8 cellular contexts compared by ENCODE assay signal in the genomic region with DNA sequence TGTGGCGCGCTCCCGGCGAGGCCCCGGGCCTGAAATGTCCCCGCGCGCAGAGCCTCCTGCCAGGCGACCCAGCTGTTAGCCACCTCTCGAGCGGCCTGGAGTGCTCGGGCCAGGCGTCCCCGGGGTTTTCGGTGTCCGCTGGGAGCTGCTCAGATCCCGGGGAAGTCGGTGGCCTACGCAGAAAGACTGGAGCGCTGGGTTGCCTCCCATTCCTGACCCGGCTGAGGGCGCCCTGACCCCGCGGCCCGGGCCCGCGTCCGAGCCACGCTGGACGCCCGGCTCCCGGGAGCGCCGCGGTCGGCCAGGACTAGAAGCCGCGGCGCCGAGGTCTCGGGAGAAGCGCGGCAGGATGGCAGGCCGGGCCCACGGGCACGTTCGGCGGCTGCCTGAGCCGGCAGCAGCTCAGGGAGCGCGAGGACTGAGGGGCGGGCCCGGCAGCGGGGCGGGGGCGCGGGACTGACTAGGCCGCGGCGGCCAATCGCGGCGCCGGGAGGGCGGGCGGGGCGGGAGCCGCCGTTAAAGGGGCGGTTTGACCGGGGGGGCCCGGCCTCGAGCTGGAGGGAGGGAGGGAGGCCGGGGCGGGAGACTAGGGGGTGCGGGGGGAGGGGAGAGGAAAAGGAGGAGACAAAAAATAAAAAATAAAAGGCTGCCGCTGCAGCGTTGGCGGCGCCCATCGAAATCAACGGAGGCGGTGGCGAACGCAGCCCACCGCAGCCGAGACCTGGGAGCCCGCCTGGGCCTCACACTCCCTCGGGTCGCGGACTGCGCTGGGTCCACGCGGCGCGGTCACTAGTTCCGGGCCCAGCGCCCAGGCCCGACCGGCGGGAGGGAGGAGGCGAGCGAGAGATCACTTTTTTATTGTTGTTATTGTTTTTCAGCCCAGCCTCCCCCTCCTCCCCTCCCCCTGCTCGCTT. TPM values are rescaled to one million over a fixed set of nuclear protein-coding genes. Genes with fewer than 3 reads are reported as not detected.
DNase-seq lines count a peak whose midpoint lies in the region; ATAC-seq and TF ChIP-seq lines count a peak whose summit lies in the region.

No MANE protein-coding gene starts in this region.

- H3K9me3 ChIP-seq in CD4-positive, alpha-beta memory T cell (ENCODE audit: control insufficient read depth in 1 of 2, low read length in 2 of 2), result no peaks in the 10 kb centered on the region
- peaks cover 0 to 24% of the 10 kb centered on the region in 2 donors for H3K9me3 ChIP-seq in lung (ENCODE audit: control insufficient read depth in 2 of 2, insufficient read depth in 1 of 2, low read length in 1 of 2)

- peak overlapping the region in 1 of 7 donors; percentile 90 for H3K27ac Mint-ChIP-seq in CD4-positive, alpha-beta memory T cell
- H3K27ac Mint-ChIP-seq in stimulated activated memory B cell treated with anti-CD40 and anti-IgM and Interleukin-4, amounts not matched to agents 10 μg/mL and 1 μg/mL and 100 μg/mL, for 72 hours, result no peak overlapping the region

- H3K4me1 Mint-ChIP-seq in CD4-positive, alpha-beta memory T cell, result peaks cover 4 to 35% (median 16%) of the 10 kb centered on the region in 4 donors
- no peaks in the 10 kb centered on the region for H3K4me1 Mint-ChIP-seq in stimulated activated memory B cell treated with anti-CD40 and anti-IgM and Interleukin-4, amounts not matched to agents 10 μg/mL and 1 μg/mL and 100 μg/mL, for 72 hours

- peaks cover 76% of the 10 kb centered on the region for H3K27me3 ChIP-seq in CD4-positive, alpha-beta memory T cell (ENCODE audit: insufficient read depth, low read length)
- H3K27me3 ChIP-seq in lung (ENCODE audit: control insufficient read depth, insufficient read depth), result peaks cover 27% of the 10 kb centered on the region

- peak in 4 of 5 donors; percentile 44 to 60 (median 55) for DNase-seq in CD4-positive, alpha-beta memory T cell
- DNase-seq in NCI-H1694 treated with DMSO at 0.1 percent for 48 hours (lab: John Stamatoyannopoulos, UW), result peak; percentile 93
- DNase-seq in activated CD4-positive, alpha-beta T cell treated with anti-CD3 and anti-CD28 coated beads for 4 hours, result peak; percentile 51 to 53
- peak; percentile 77 for DNase-seq in dermis blood vessel endothelial cell
- no peak for DNase-seq in lung (ENCODE audit: low spot score)

- H3K4me3 Mint-ChIP-seq in CD4-positive, alpha-beta memory T cell, result no peak overlapping the region
- H3K4me3 Mint-ChIP-seq in stimulated activated memory B cell treated with anti-CD40 and anti-IgM and Interleukin-4, amounts not matched to agents 10 μg/mL and 1 μg/mL and 100 μg/mL, for 72 hours, result peak overlapping the region; percentile 34

- H3K27me3 Mint-ChIP-seq in CD4-positive, alpha-beta memory T cell, result peaks cover 55 to 58% of the 10 kb centered on the region in 2 donors
- H3K27me3 Mint-ChIP-seq in stimulated activated memory B cell treated with anti-CD40 and anti-IgM and Interleukin-4, amounts not matched to agents 10 μg/mL and 1 μg/mL and 100 μg/mL, for 72 hours, result peaks cover 55% of the 10 kb centered on the region

- TF ChIP-seq CTCF in lung (IDR thresholded peaks at IDR 0.05; ENCODE audit: control extremely low read depth, extremely low read depth), result no peak

- ATAC-seq in GM21723 (IDR thresholded peaks at IDR 0.05; ENCODE audit: unreplicated experiment) (peak; percentile 63), lung (ENCODE audit: insufficient read depth, low FRiP score) (peak; percentile 69), HG03378 (IDR thresholded peaks at IDR 0.05; ENCODE audit: unreplicated experiment) (no peak)
- ATAC-seq in stimulated activated memory B cell treated with anti-CD40 and anti-IgM and Interleukin-4, amounts not matched to agents 10 μg/mL and 1 μg/mL and 100 μg/mL, for 72 hours, result peak; percentile 78

- CTCF ChIA-PET in CD4-positive, alpha-beta memory T cell (lab: Charles Lee; ENCODE audit: partially characterized antibody), result no interaction called here

- intact Hi-C loops in CD4-positive, alpha-beta memory T cell (cut with micrococcal nuclease), result loop anchor here (5.0 kb wide), 1 partner anchor 323 kb away; no protein-coding TSS in a partner anchor

- no peaks in the 10 kb centered on the region for H3K36me3 ChIP-seq in CD4-positive, alpha-beta memory T cell (ENCODE audit: insufficient read depth, low read length)
- no peaks in the 10 kb centered on the region for H3K36me3 ChIP-seq in lung (ENCODE audit: control insufficient read depth in 2 of 2, insufficient read depth in 2 of 2, low read length in 2 of 2)

- peaks cover 0 to 50% (median 28%) of the 10 kb centered on the region in 8 donors for H3K9me3 Mint-ChIP-seq in CD4-positive, alpha-beta memory T cell
- no peaks in the 10 kb centered on the region for H3K9me3 Mint-ChIP-seq in stimulated activated memory B cell treated with anti-CD40 and anti-IgM and Interleukin-4, amounts not matched to agents 10 μg/mL and 1 μg/mL and 100 μg/mL, for 72 hours

- 1 to 2% methylated on average over 82 to 103 of the region's 104 CpGs for WGBS in lung, 2 donors

- H3K4me3 ChIP-seq in CD4-positive, alpha-beta memory T cell (ENCODE audit: low read length in 2 of 2), result no peak overlapping the region
- no peak overlapping the region for H3K4me3 ChIP-seq in lung

- H3K36me3 Mint-ChIP-seq in CD4-positive, alpha-beta memory T cell, result peaks cover 0 to 5% of the 10 kb centered on the region in 2 donors
- no peaks in the 10 kb centered on the region for H3K36me3 Mint-ChIP-seq in stimulated activated memory B cell treated with anti-CD40 and anti-IgM and Interleukin-4, amounts not matched to agents 10 μg/mL and 1 μg/mL and 100 μg/mL, for 72 hours

- H3K4me1 ChIP-seq in CD4-positive, alpha-beta memory T cell (ENCODE audit: insufficient read depth, low read length), result peaks cover 37% of the 10 kb centered on the region
- H3K4me1 ChIP-seq in lung (ENCODE audit: control insufficient read depth in 2 of 2, insufficient read depth in 2 of 2, low read length in 2 of 2), result peaks cover 0 to 21% of the 10 kb centered on the region in 2 donors

- POLR2A ChIA-PET in CD4-positive, alpha-beta memory T cell (lab: Charles Lee; ENCODE audit: partially characterized antibody), result interaction anchor here (0.6 to 2.5 kb wide), 4 partner anchors 10 to 322 kb away, joined by 4 to 9 read pairs (median 6); no protein-coding TSS in a partner anchor

- H3K27ac ChIP-seq in CD4-positive, alpha-beta memory T cell (ENCODE audit: low read depth, low read length), result no peak overlapping the region
- H3K27ac ChIP-seq in lung (ENCODE audit: low read depth in 1 of 2, low read length in 1 of 2), result no peak overlapping the region

RNA-seq across cellular contexts. Expression of gene ZIC2, which starts 1.1 kb away (rescaled TPM):
- not detected for total RNA-seq in CD4-positive, alpha-beta memory T cell
- polyA plus RNA-seq in CD4-positive, alpha-beta memory T cell, result not detected
- total RNA-seq in dermis blood vessel endothelial cell (0.47 TPM in 1 of 2 replicates, not detected in the other), lung (under 1 TPM in 1 of 2 donors, not detected in 1; 0.06 TPM)
- polyA plus RNA-seq in lung, result not detected

RNA-seq across cellular contexts. Expression of gene ZIC5, which starts 8.9 kb away (rescaled TPM):
- not detected for total RNA-seq in CD4-positive, alpha-beta memory T cell
- not detected for polyA plus RNA-seq in CD4-positive, alpha-beta memory T cell
- total RNA-seq in dermis blood vessel endothelial cell, result under 0.01 TPM in 2 replicates
- total RNA-seq in lung, result not detected
- polyA plus RNA-seq in lung, result not detected
